ENCODE assay signal across 10 cellular contexts in genomic region chr5:131536849-131537448, GRCh38.
A peak's percentile ranks its signal among the peaks of the same experiment; 100 is the strongest.
DNase-seq lines count a peak whose midpoint lies in the region; ATAC-seq and TF ChIP-seq lines count a peak whose summit lies in the region.
"Had no signal": no experiment of that assay in that cellular context is flagged by ENCODE, and none has a peak within 500 bp of the region (broad histone marks: within the 10 kb centered on the region; RNA-seq: fewer than 3 reads in every experiment).

No MANE protein-coding gene starts in this region.

- no peak for DNase-seq in activated CD4-positive, alpha-beta T cell treated with anti-CD3 and anti-CD28 coated beads for 36 hours
- no peak for DNase-seq in activated CD4-positive, alpha-beta T cell treated with anti-CD3 and anti-CD28 coated beads for 4 hours
- no peak for DNase-seq in activated B cell treated with CpG ODN at 0.5 μM for 24 hours
- no peak for DNase-seq in naive B cell
- DNase-seq in anterior cingulate cortex (lab: John Stamatoyannopoulos, UW), result no peak
- no peak for DNase-seq in Peyer's patch
- DNase-seq: activated CD8-positive, alpha-beta memory T cell treated with anti-CD3 and anti-CD28 coated beads for 24 hours had no signal

- peak overlapping the region in 1 of 4 donors; percentile 19 for H3K27ac ChIP-seq in Peyer's patch
- H3K27ac ChIP-seq: hepatocyte had no signal

- no peak overlapping the region for H3K4me3 ChIP-seq in Peyer's patch
- H3K4me3 ChIP-seq: hepatocyte had no signal

- CTCF ChIA-PET in activated CD4-positive, alpha-beta T cell treated with anti-CD3 and anti-CD28 coated beads for 36 hours (lab: Charles Lee), result interaction anchor here (0.6 to 1.2 kb wide), 2 partner anchors 10 to 333 kb away, joined by 3 to 4 read pairs; no protein-coding TSS in a partner anchor
- CTCF ChIA-PET in activated B cell treated with CpG ODN at 0.5 μM for 24 hours (lab: Charles Lee), result no interaction called here

- H3K27me3 Mint-ChIP-seq in activated CD4-positive, alpha-beta T cell treated with anti-CD3 and anti-CD28 coated beads for 36 hours, result no peaks in the 10 kb centered on the region
- H3K27me3 Mint-ChIP-seq in activated B cell treated with CpG ODN at 0.5 μM for 24 hours (no peaks in the 10 kb centered on the region), naive B cell (no peaks in the 10 kb centered on the region)

- H3K4me1 ChIP-seq in Peyer's patch, result no peaks in the 10 kb centered on the region

- POLR2A ChIA-PET in activated CD4-positive, alpha-beta T cell treated with anti-CD3 and anti-CD28 coated beads for 36 hours (lab: Charles Lee), result no interaction called here
- POLR2A ChIA-PET in activated B cell treated with CpG ODN at 0.5 μM for 24 hours (lab: Charles Lee), result interaction anchor here (0.6 kb wide), 1 partner anchor 11 kb away, joined by 4 read pairs; no protein-coding TSS in a partner anchor

- peak overlapping the region; percentile 86 for H3K27ac Mint-ChIP-seq in activated CD4-positive, alpha-beta T cell treated with anti-CD3 and anti-CD28 coated beads for 36 hours
- H3K27ac Mint-ChIP-seq in activated B cell treated with CpG ODN at 0.5 μM for 24 hours, result peak overlapping the region; percentile 81
- H3K27ac Mint-ChIP-seq in naive B cell, result peak overlapping the region; percentile 88 to 97 (median 92)

- peaks cover 35% of the 10 kb centered on the region for H3K36me3 Mint-ChIP-seq in activated CD4-positive, alpha-beta T cell treated with anti-CD3 and anti-CD28 coated beads for 36 hours (ENCODE audit: low read depth)
- H3K36me3 Mint-ChIP-seq in activated B cell treated with CpG ODN at 0.5 μM for 24 hours (ENCODE audit: low read depth) (peaks cover 34% of the 10 kb centered on the region), naive B cell (no peaks in the 10 kb centered on the region)

- H3K4me1 Mint-ChIP-seq in activated CD4-positive, alpha-beta T cell treated with anti-CD3 and anti-CD28 coated beads for 36 hours, result peaks cover 92% of the 10 kb centered on the region
- H3K4me1 Mint-ChIP-seq in activated B cell treated with CpG ODN at 0.5 μM for 24 hours, result peaks cover 49% of the 10 kb centered on the region
- peaks cover 37 to 41% (median 37%) of the 10 kb centered on the region in 3 donors for H3K4me1 Mint-ChIP-seq in naive B cell

- H3K36me3 ChIP-seq in Peyer's patch, result peaks cover 0 to 3% (median 0%) of the 10 kb centered on the region in 3 donors

- H3K9me3 Mint-ChIP-seq in activated CD4-positive, alpha-beta T cell treated with anti-CD3 and anti-CD28 coated beads for 36 hours (ENCODE audit: low read depth), result no peaks in the 10 kb centered on the region
- no peaks in the 10 kb centered on the region for H3K9me3 Mint-ChIP-seq in activated B cell treated with CpG ODN at 0.5 μM for 24 hours
- H3K9me3 Mint-ChIP-seq in naive B cell, result no peaks in the 10 kb centered on the region

- H3K9me3 ChIP-seq in Peyer's patch, result no peaks in the 10 kb centered on the region

- no peak for TF ChIP-seq POLR2A in Peyer's patch (IDR thresholded peaks at IDR 0.05)

- intact Hi-C loops in activated CD4-positive, alpha-beta T cell treated with anti-CD3 and anti-CD28 coated beads for 36 hours (cut with DNase I, micrococcal nuclease), result loop anchor here (1.0 to 10.0 kb wide), 9 partner anchors 52 to 888 kb away; partner anchors contain the start of gene FNIP1 (in 1 of the 2)
- intact Hi-C loops in activated B cell treated with CpG ODN at 0.5 μM for 24 hours (cut with micrococcal nuclease), result loop anchor here (1.0 to 2.0 kb wide), 5 partner anchors 9 to 260 kb away; partner anchors contain the start of genes FNIP1 and RAPGEF6

- no peaks in the 10 kb centered on the region for H3K27me3 ChIP-seq in Peyer's patch
- H3K27me3 ChIP-seq: hepatocyte had no signal

- peak overlapping the region; percentile 26 for H3K4me3 Mint-ChIP-seq in activated CD4-positive, alpha-beta T cell treated with anti-CD3 and anti-CD28 coated beads for 36 hours
- H3K4me3 Mint-ChIP-seq in activated B cell treated with CpG ODN at 0.5 μM for 24 hours, result peak overlapping the region; percentile 21
- H3K4me3 Mint-ChIP-seq in naive B cell, result peak overlapping the region in 7 of 8 donors; percentile 19 to 75 (median 53)

- ATAC-seq in activated CD4-positive, alpha-beta T cell treated with anti-CD3 and anti-CD28 coated beads for 36 hours, result no peak
- ATAC-seq in GM21515 (IDR thresholded peaks at IDR 0.05; ENCODE audit: unreplicated experiment) (peak; percentile 5), activated B cell treated with CpG ODN at 0.5 μM for 24 hours (ENCODE audit: low read depth) (no peak), naive B cell (ENCODE audit: low read depth in 2 of 2) (peak; percentile 9 to 11), GM19467 (IDR thresholded peaks at IDR 0.05; ENCODE audit: unreplicated experiment) (no peak)

- no peak for TF ChIP-seq CTCF in activated B cell treated with CpG ODN at 0.5 μM for 24 hours (IDR thresholded peaks at IDR 0.05)
- TF ChIP-seq CTCF in Peyer's patch (IDR thresholded peaks at IDR 0.05), result no peak

Comparison
In these comparisons a context has a peak if more than half of its experiments do, and no peak if none do; other contexts are left out.
1. ATAC-seq: peak in GM21515 (single experiment) and naive B cell (2 of 2); none in activated CD4-positive, alpha-beta T cell treated with anti-CD3 and anti-CD28 coated beads for 36 hours (single experiment), activated B cell treated with CpG ODN at 0.5 μM for 24 hours (single experiment) and GM19467 (single experiment).
2. Peak in every context shown above with its lines, with median percentiles within 50 percentile points of each other: H3K27ac Mint-ChIP-seq and H3K4me3 Mint-ChIP-seq.